22 cellular contexts compared by ENCODE assay signal in genomic region chrX:13319953-13320352, GRCh38.
"Had no signal": no experiment of that assay in that cellular context is flagged by ENCODE, and none has a peak within 500 bp of the region (broad histone marks: within the 10 kb centered on the region; RNA-seq: fewer than 3 reads in every experiment).

ATXN3L (minus strand) TSS chrX:13320053; CDS start chrX:13319934, 119 bp downstream.

- H3K27me3 Mint-ChIP-seq: dendritic cell treated with granulocyte-macrophage colony-stimulating factor and Interleukin-4, amounts not matched to agents 40 ng/mL and 50 ng/mL, for 4 days; effector memory CD8-positive, alpha-beta T cell had no signal

- H3K4me1 Mint-ChIP-seq: endodermal cell had no signal

- H3K27ac Mint-ChIP-seq: dendritic cell treated with granulocyte-macrophage colony-stimulating factor and Interleukin-4, amounts not matched to agents 40 ng/mL and 50 ng/mL, for 4 days; effector memory CD8-positive, alpha-beta T cell; endodermal cell had no signal

- H3K4me3 Mint-ChIP-seq: dendritic cell treated with granulocyte-macrophage colony-stimulating factor and Interleukin-4, amounts not matched to agents 40 ng/mL and 50 ng/mL, for 4 days; effector memory CD8-positive, alpha-beta T cell; endodermal cell had no signal

- DNase-seq: colonic mucosa; cortex of kidney; dermis blood vessel endothelial cell; dorsolateral prefrontal cortex; effector CD4-positive, alpha-beta T cell; effector CD8-positive, alpha-beta T cell; effector memory CD4-positive, alpha-beta T cell; effector memory CD8-positive, alpha-beta T cell; endodermal cell; erythroblast; esophagus squamous epithelium; foreskin fibroblast; foreskin keratinocyte; foreskin melanocyte; gastrocnemius medialis; glutamatergic neuron; head of caudate nucleus; heart left ventricle; heart right ventricle had no signal

- ATAC-seq: effector memory CD8-positive, alpha-beta T cell; esophagus mucosa; foreskin keratinocyte; gastrocnemius medialis; gastroesophageal sphincter; heart left ventricle; heart right ventricle had no signal

- H3K9me3 Mint-ChIP-seq: dendritic cell treated with granulocyte-macrophage colony-stimulating factor and Interleukin-4, amounts not matched to agents 40 ng/mL and 50 ng/mL, for 4 days; effector memory CD8-positive, alpha-beta T cell had no signal
